19 cellular contexts compared by ENCODE assay signal in the genomic region with DNA sequence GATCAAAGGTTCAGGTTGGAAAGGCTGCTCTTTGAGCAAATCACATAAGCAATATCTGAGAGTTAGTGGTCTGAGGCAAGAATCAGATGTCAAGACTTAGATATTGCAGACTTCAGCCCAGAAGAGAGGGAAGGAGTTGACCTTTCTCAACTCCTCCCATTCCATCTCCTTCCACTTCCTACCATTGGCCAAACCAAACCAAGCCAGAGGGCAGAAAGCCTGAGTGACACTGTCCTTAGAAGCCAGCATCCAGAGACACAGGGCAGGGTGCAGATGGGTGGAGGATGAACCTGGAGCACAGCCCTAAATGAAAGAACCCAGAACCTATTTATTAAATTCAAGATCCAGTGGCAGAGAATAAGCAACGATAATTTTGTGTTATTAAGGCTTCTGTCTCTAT.
DNase-seq lines count a peak whose midpoint lies in the region; ATAC-seq and TF ChIP-seq lines count a peak whose summit lies in the region.
"Had no signal": no experiment of that assay in that cellular context is flagged by ENCODE, and none has a peak within 500 bp of the region (broad histone marks: within the 10 kb centered on the region; RNA-seq: fewer than 3 reads in every experiment).

No MANE protein-coding gene starts in this region.

- no peaks in the 10 kb centered on the region for H4K20me1 ChIP-seq in GM23338 (replicated peaks; ENCODE audit: insufficient read depth)
- H4K20me1 ChIP-seq: BLaER1 treated with 17β-estradiol and CSF1 and Interleukin-3, amounts not matched to agents 10 nM and 100 nM had no signal

- no peaks in the 10 kb centered on the region for H3K79me1 ChIP-seq in mesendoderm (ENCODE audit: low read length)

- no peaks in the 10 kb centered on the region; the same call in 1 of the 2 replicates for H3K9me2 ChIP-seq in GM23338 (ENCODE audit: insufficient read depth)

- no peaks in the 10 kb centered on the region for H3K36me3 ChIP-seq in GM23338 (ENCODE audit: insufficient read depth)
- no peaks in the 10 kb centered on the region for H3K36me3 ChIP-seq in mesendoderm (ENCODE audit: control insufficient read depth, insufficient read depth, low read length)
- H3K36me3 ChIP-seq: BE2C; BLaER1 treated with 17β-estradiol and CSF1 and Interleukin-3, amounts not matched to agents 10 nM and 100 nM had no signal

- no peak overlapping the region for H3K18ac ChIP-seq in mesendoderm (ENCODE audit: low read length)

- POLR2A ChIA-PET in WTC11 (lab: Charles Lee) = no interaction called here

- no peaks in the 10 kb centered on the region for H3K4me1 ChIP-seq in GM23338 (ENCODE audit: insufficient read depth)
- H3K4me1 ChIP-seq in mesendoderm (ENCODE audit: control insufficient read depth, low read depth, low read length) = no peaks in the 10 kb centered on the region
- H3K4me1 ChIP-seq: A549; BLaER1 treated with 17β-estradiol and CSF1 and Interleukin-3, amounts not matched to agents 10 nM and 100 nM had no signal

- no peak overlapping the region for H3K4ac ChIP-seq in mesendoderm (ENCODE audit: low read depth, low read length)

- H3K56ac ChIP-seq in mesendoderm (ENCODE audit: low read length) = no peak overlapping the region

- H3F3A ChIP-seq in GM23338 (replicated peaks; ENCODE audit: low read depth) = no peaks in the 10 kb centered on the region

- H3K27ac ChIP-seq in GM23338 (ENCODE audit: low read depth) = no peak overlapping the region
- H3K27ac ChIP-seq in mesendoderm (ENCODE audit: low read depth, low read length) = no peak overlapping the region
- H3K27ac ChIP-seq: A549; BLaER1 treated with 17β-estradiol and CSF1 and Interleukin-3, amounts not matched to agents 10 nM and 100 nM had no signal

- H3K4me1 Mint-ChIP-seq in GM23338 (no peaks in the 10 kb centered on the region), WTC11 (no peaks in the 10 kb centered on the region)
- H3K4me1 Mint-ChIP-seq: CD14-positive monocyte; CD8-positive, alpha-beta memory T cell had no signal

- no peak overlapping the region for H3K9ac ChIP-seq in mesendoderm (ENCODE audit: low read length)
- H3K9ac ChIP-seq: BLaER1 treated with 17β-estradiol and CSF1 and Interleukin-3, amounts not matched to agents 10 nM and 100 nM had no signal

- TF ChIP-seq CTCF in GM23338 (conservative IDR thresholded peaks at IDR 0.05; ENCODE audit: low read depth in 2 of 2) = no peak
- TF ChIP-seq CTCF in WTC11 (IDR thresholded peaks at IDR 0.05) = no peak

- H4K8ac ChIP-seq in mesendoderm (ENCODE audit: low read depth, low read length) = no peak overlapping the region

- H3K27me3 Mint-ChIP-seq in GM23338 (ENCODE audit: insufficient read depth, low read depth, poor library complexity) (no peaks in the 10 kb centered on the region), WTC11 (ENCODE audit: low read depth) (peaks cover 3% of the 10 kb centered on the region)
- H3K27me3 Mint-ChIP-seq: CD4-positive, alpha-beta T cell had no signal

- H2BK15ac ChIP-seq in mesendoderm (replicated peaks; ENCODE audit: low read depth) = no peak overlapping the region

- ATAC-seq in GM23338 (peak; percentile 62), WTC11 (peak; percentile 51)

- no peak overlapping the region for H2AFZ ChIP-seq in GM23338

- no peak overlapping the region for H2BK120ac ChIP-seq in mesendoderm (ENCODE audit: low read depth, low read length)

- CTCF ChIA-PET in WTC11 (lab: Charles Lee) = no interaction called here

- H2AK5ac ChIP-seq in mesendoderm (ENCODE audit: low read length) = no peak overlapping the region

- H3K4me3 ChIP-seq in GM23338 (no peak overlapping the region), mesendoderm (ENCODE audit: low read length) (no peak overlapping the region)
- H3K4me3 ChIP-seq: A549; BLaER1 treated with 17β-estradiol and CSF1 and Interleukin-3, amounts not matched to agents 10 nM and 100 nM had no signal

- no CpG with 5 or more reads among the region's 1 CpG for WGBS in mesendoderm (ENCODE audit: extremely low coverage, insufficient coverage, low lambda C conversion rate)

- H3K27ac Mint-ChIP-seq in GM23338 (no peak overlapping the region), WTC11 (no peak overlapping the region)
- H3K27ac Mint-ChIP-seq: CD14-positive monocyte; CD4-positive, alpha-beta T cell; CD8-positive, alpha-beta memory T cell had no signal

- no peak overlapping the region for H4K5ac ChIP-seq in mesendoderm (ENCODE audit: low read length)

- H3K4me2 ChIP-seq in GM23338 = no peak overlapping the region
- no peak overlapping the region for H3K4me2 ChIP-seq in mesendoderm (ENCODE audit: low read length)
- H3K4me2 ChIP-seq: A549; BLaER1 treated with 17β-estradiol and CSF1 and Interleukin-3, amounts not matched to agents 10 nM and 100 nM had no signal

- no peaks in the 10 kb centered on the region for H3K79me2 ChIP-seq in GM23338 (replicated peaks; ENCODE audit: insufficient read depth)
- no peaks in the 10 kb centered on the region for H3K79me2 ChIP-seq in mesendoderm (ENCODE audit: control insufficient read depth, insufficient read depth, low read length)

- H3K27me3 ChIP-seq in GM23338 (ENCODE audit: insufficient read depth) = no peaks in the 10 kb centered on the region
- no peaks in the 10 kb centered on the region for H3K27me3 ChIP-seq in mesendoderm (ENCODE audit: insufficient read depth, low read length, poor library complexity)
- H3K27me3 ChIP-seq: BE2C; BLaER1 treated with 17β-estradiol and CSF1 and Interleukin-3, amounts not matched to agents 10 nM and 100 nM had no signal

- no peak overlapping the region for H3K4me3 Mint-ChIP-seq in GM23338
- H3K4me3 Mint-ChIP-seq in WTC11 = no peak overlapping the region
- H3K4me3 Mint-ChIP-seq: CD4-positive, alpha-beta T cell; CD8-positive, alpha-beta memory T cell had no signal

- no peak overlapping the region for H3K23ac ChIP-seq in mesendoderm (ENCODE audit: low read length)

- no peak overlapping the region for H2BK5ac ChIP-seq in mesendoderm (ENCODE audit: low read length)

- peak; percentile 8 for DNase-seq in GM23338 (ENCODE audit: low spot score)
- DNase-seq in WTC11 (ENCODE audit: low spot score) = no peak
- peak; percentile 16 for DNase-seq in mesendoderm
- no peak for DNase-seq in DMS79 (lab: John Stamatoyannopoulos, UW)
- no peak for DNase-seq in stimulated activated CD4-positive, alpha-beta T cell treated with anti-CD3 and anti-CD28 coated beads, Interleukin-12 subunit alpha, Interleukin-12 subunit beta, amount 100 ng/mL, for 4 hours
- no peak for DNase-seq in foreskin melanocyte
- DNase-seq: 8988T; ACHN; AML-193; BE2C; CD4-positive, alpha-beta T cell; CD8-positive, alpha-beta memory T cell; DMS 273 treated with DMSO at 0.1 percent for 48 hours; DMS79 treated with DMSO at 0.1 percent for 48 hours; H7; HCEC 1CT had no signal

- H3K9me3 Mint-ChIP-seq in GM23338 = no peaks in the 10 kb centered on the region
- H3K9me3 Mint-ChIP-seq in WTC11 = peaks cover 4% of the 10 kb centered on the region
- H3K9me3 Mint-ChIP-seq: CD4-positive, alpha-beta T cell; CD8-positive, alpha-beta memory T cell had no signal

- no peaks in the 10 kb centered on the region for H3K36me3 Mint-ChIP-seq in GM23338 (ENCODE audit: low read depth)
- H3K36me3 Mint-ChIP-seq in WTC11 = no peaks in the 10 kb centered on the region
- H3K36me3 Mint-ChIP-seq: CD14-positive monocyte; CD8-positive, alpha-beta memory T cell had no signal

TF ChIP-seq in GM23338, 12 proteins besides CTCF, POLR2A, EP300 and RAD21 (continues in another document):
- no peak for TF ChIP-seq CREB1 (CRISPR knock-in tag; IDR thresholded peaks at IDR 0.05; ENCODE audit: low read depth)
- TF ChIP-seq EZH2 (IDR thresholded peaks at IDR 0.05; ENCODE audit: low read depth, unreplicated experiment) = no peak
- no peak for TF ChIP-seq NANOG (IDR thresholded peaks at IDR 0.05; ENCODE audit: borderline replicate concordance)
- no peak for TF ChIP-seq ZNF331 (CRISPR knock-in tag; IDR thresholded peaks at IDR 0.05; ENCODE audit: low read depth)
- TF ChIP-seq ZNF114 (CRISPR knock-in tag; IDR thresholded peaks at IDR 0.05) = no peak
- TF ChIP-seq, protein P1, sequence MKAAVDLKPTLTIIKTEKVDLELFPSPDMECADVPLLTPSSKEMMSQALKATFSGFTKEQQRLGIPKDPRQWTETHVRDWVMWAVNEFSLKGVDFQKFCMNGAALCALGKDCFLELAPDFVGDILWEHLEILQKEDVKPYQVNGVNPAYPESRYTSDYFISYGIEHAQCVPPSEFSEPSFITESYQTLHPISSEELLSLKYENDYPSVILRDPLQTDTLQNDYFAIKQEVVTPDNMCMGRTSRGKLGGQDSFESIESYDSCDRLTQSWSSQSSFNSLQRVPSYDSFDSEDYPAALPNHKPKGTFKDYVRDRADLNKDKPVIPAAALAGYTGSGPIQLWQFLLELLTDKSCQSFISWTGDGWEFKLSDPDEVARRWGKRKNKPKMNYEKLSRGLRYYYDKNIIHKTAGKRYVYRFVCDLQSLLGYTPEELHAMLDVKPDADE (IDR thresholded peaks at IDR 0.05) = no peak

TF ChIP-seq in WTC11, 78 proteins besides CTCF, POLR2A, EP300 and RAD21:
- TF ChIP-seq FOXJ3 (CRISPR knock-in tag; IDR thresholded peaks at IDR 0.05; ENCODE audit: borderline replicate concordance) = no peak
- TF ChIP-seq, protein P2, sequence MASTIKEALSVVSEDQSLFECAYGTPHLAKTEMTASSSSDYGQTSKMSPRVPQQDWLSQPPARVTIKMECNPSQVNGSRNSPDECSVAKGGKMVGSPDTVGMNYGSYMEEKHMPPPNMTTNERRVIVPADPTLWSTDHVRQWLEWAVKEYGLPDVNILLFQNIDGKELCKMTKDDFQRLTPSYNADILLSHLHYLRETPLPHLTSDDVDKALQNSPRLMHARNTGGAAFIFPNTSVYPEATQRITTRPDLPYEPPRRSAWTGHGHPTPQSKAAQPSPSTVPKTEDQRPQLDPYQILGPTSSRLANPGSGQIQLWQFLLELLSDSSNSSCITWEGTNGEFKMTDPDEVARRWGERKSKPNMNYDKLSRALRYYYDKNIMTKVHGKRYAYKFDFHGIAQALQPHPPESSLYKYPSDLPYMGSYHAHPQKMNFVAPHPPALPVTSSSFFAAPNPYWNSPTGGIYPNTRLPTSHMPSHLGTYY (CRISPR knock-in tag; IDR thresholded peaks at IDR 0.05) = no peak
- TF ChIP-seq, protein P3, sequence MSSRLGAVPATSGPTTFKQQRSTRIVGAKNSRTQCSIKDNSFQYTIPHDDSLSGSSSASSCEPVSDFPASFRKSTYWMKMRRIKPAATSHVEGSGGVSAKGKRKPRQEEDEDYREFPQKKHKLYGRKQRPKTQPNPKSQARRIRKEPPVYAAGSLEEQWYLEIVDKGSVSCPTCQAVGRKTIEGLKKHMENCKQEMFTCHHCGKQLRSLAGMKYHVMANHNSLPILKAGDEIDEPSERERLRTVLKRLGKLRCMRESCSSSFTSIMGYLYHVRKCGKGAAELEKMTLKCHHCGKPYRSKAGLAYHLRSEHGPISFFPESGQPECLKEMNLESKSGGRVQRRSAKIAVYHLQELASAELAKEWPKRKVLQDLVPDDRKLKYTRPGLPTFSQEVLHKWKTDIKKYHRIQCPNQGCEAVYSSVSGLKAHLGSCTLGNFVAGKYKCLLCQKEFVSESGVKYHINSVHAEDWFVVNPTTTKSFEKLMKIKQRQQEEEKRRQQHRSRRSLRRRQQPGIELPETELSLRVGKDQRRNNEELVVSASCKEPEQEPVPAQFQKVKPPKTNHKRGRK (CRISPR knock-in tag; IDR thresholded peaks at IDR 0.05; ENCODE audit: borderline replicate concordance) = no peak
- no peak for TF ChIP-seq TCF7 (CRISPR knock-in tag; IDR thresholded peaks at IDR 0.05; ENCODE audit: low read depth)
- no peak for TF ChIP-seq RORB (CRISPR knock-in tag; IDR thresholded peaks at IDR 0.05)
- no peak for TF ChIP-seq ATF1 (CRISPR knock-in tag; IDR thresholded peaks at IDR 0.05)

Comparison
In these comparisons a context has a peak if more than half of its experiments do, and no peak if none do; other contexts are left out.
1. DNase-seq: peak in GM23338 (single experiment) and mesendoderm (single experiment); none in WTC11 (single experiment), DMS79 (single experiment), stimulated activated CD4-positive, alpha-beta T cell treated with anti-CD3 and anti-CD28 coated beads, Interleukin-12 subunit alpha, Interleukin-12 subunit beta, amount 100 ng/mL, for 4 hours (single experiment) and foreskin melanocyte (single experiment).